22 cellular contexts compared by ENCODE assay signal in genomic region chr7:22208806-22209205, GRCh38.
DNase-seq lines count a peak whose midpoint lies in the region; ATAC-seq, FAIRE-seq and TF ChIP-seq lines count a peak whose summit lies in the region.
"Had no signal": no experiment of that assay in that cellular context is flagged by ENCODE, and none has a peak within 500 bp of the region (broad histone marks: within the 10 kb centered on the region; RNA-seq: fewer than 3 reads in every experiment).

No MANE protein-coding gene starts in this region.

- ATAC-seq in HCT116 (no peak), natural killer cell (no peak)
- ATAC-seq: A549, GM12878, Panc1 had no signal

- intact Hi-C loops in HCT116 (cut with micrococcal nuclease), result no loop called here
- intact Hi-C loops in mammary epithelial cell (cut with micrococcal nuclease), result no loop called here
- intact Hi-C loops in esophagus squamous epithelium (cut with DNase I), result no loop called here
- intact Hi-C loops in natural killer cell (cut with micrococcal nuclease), result no loop called here

- H3K4me3 ChIP-seq in HCT116 (replicated peaks in 1 of 2; ENCODE audit: low read depth in 1 of 2, low read length in 2 of 2) (no peak overlapping the region), mammary epithelial cell (replicated peaks in 1 of 3; ENCODE audit: insufficient read depth in 1 of 3, low read depth in 2 of 3, low read length in 3 of 3) (no peak overlapping the region), esophagus squamous epithelium (no peak overlapping the region), subcutaneous abdominal adipose tissue (ENCODE audit: low read depth in 1 of 5, low read length in 5 of 5) (no peak overlapping the region)
- H3K4me3 ChIP-seq: A549, GM12878, MG63 had no signal

- RAD21 ChIA-PET in HCT116 (lab: Charles Lee; ENCODE audit: low non-redundant PET in 1 of 2, low total read pairs in 2 of 2, uncharacterized antibody in 2 of 2, unreplicated experiment in 2 of 2), result no interaction called here

- 0% methylated on average over 2 of the region's 2 CpGs for WGBS in mammary epithelial cell (ENCODE audit: low coverage, missing lambda C conversion rate)
- WGBS in esophagus squamous epithelium, 2 donors, result 35 to 39% methylated on average over 2 of the region's 2 CpGs

- POLR2A ChIA-PET in HCT116 (lab: Charles Lee), result no interaction called here

- H3K4me1 ChIP-seq in HCT116 (ENCODE audit: control insufficient read depth in 1 of 2, insufficient read depth in 2 of 2, low read length in 2 of 2), result peaks cover 16 to 44% of the 10 kb centered on the region in 2 experiments
- H3K4me1 ChIP-seq in mammary epithelial cell (ENCODE audit: insufficient read depth, low read length), result peaks cover 38% of the 10 kb centered on the region
- H3K4me1 ChIP-seq in esophagus squamous epithelium, result peaks cover 9 to 93% (median 48%) of the 10 kb centered on the region in 3 donors
- H3K4me1 ChIP-seq in subcutaneous abdominal adipose tissue (ENCODE audit: control insufficient read depth in 5 of 5, insufficient read depth in 5 of 5, low read length in 5 of 5), result peaks cover 0 to 58% (median 0%) of the 10 kb centered on the region in 5 donors
- H3K4me1 ChIP-seq: A549 had no signal

- H3K9me2 ChIP-seq in HCT116 (ENCODE audit: insufficient read depth), result no peaks in the 10 kb centered on the region

- TF ChIP-seq POLR2A in HCT116 (IDR thresholded peaks at IDR 0.05; ENCODE audit: borderline replicate concordance, extremely low read depth, insufficient read depth, insufficient read length) (no peak), esophagus squamous epithelium (IDR thresholded peaks at IDR 0.05) (no peak), GM12892 (IDR thresholded peaks at IDR 0.05; ENCODE audit: low read depth, low read length) (no peak)

- H3K4me1 Mint-ChIP-seq in natural killer cell, result no peaks in the 10 kb centered on the region

- H3K36me3 Mint-ChIP-seq in natural killer cell, result no peaks in the 10 kb centered on the region

- FAIRE-seq in GM12892 (lab: Jason Lieb, UNC), result no peak
- FAIRE-seq: A549, GM12878, GM18507 had no signal

- H3K4me2 ChIP-seq in HCT116 (ENCODE audit: low read length), result peak overlapping the region; percentile 49
- peak overlapping the region; percentile 29 for H3K4me2 ChIP-seq in mammary epithelial cell (ENCODE audit: insufficient read depth, low read depth, low read length)
- H3K4me2 ChIP-seq: A549, KMS-11 had no signal

- H3K9me3 ChIP-seq in HCT116 (ENCODE audit: control insufficient read depth in 1 of 2, insufficient read depth in 1 of 2, low read depth in 1 of 2, low read length in 2 of 2) (no peaks in the 10 kb centered on the region), mammary epithelial cell (replicated peaks; ENCODE audit: insufficient read depth, low read length) (no peaks in the 10 kb centered on the region), esophagus squamous epithelium (no peaks in the 10 kb centered on the region), subcutaneous abdominal adipose tissue (ENCODE audit: control insufficient read depth in 5 of 5, low read length in 5 of 5) (no peaks in the 10 kb centered on the region)
- H3K9me3 ChIP-seq: A549, MG63 had no signal

- TF ChIP-seq CTCF in HCT116 (IDR thresholded peaks at IDR 0.05 in 2 of 3, conservative IDR thresholded peaks at IDR 0.05 in 1 of 3; ENCODE audit: borderline replicate concordance in 1 of 3, insufficient read depth in 1 of 3, low read depth in 2 of 3, low read length in 2 of 3) (no peak), mammary epithelial cell (conservative IDR thresholded peaks at IDR 0.05 in 1 of 2, IDR thresholded peaks at IDR 0.05 in 1 of 2; ENCODE audit: extremely low read depth in 1 of 2, insufficient read depth in 1 of 2, low read depth in 1 of 2, low read length in 2 of 2) (no peak), esophagus squamous epithelium (IDR thresholded peaks at IDR 0.05) (no peak), natural killer cell (IDR thresholded peaks at IDR 0.05) (no peak)

- no peak overlapping the region for H3K27ac Mint-ChIP-seq in natural killer cell
- H3K27ac Mint-ChIP-seq: HFFc6 had no signal

- no peak overlapping the region for H3K4me3 Mint-ChIP-seq in natural killer cell
- H3K4me3 Mint-ChIP-seq: HFFc6 had no signal

- H3K9me3 Mint-ChIP-seq in natural killer cell, result no peaks in the 10 kb centered on the region
- H3K9me3 Mint-ChIP-seq: HFFc6 had no signal

- H3K27me3 Mint-ChIP-seq in natural killer cell (ENCODE audit: low read depth in 2 of 2), result peaks cover 11 to 30% of the 10 kb centered on the region in 2 donors

- CTCF ChIA-PET in HCT116 (lab: Charles Lee), result no interaction called here
- CTCF ChIA-PET in mammary epithelial cell (lab: Charles Lee; ENCODE audit: low non-redundant PET), result interaction anchor here (0.7 kb wide), 1 partner anchor 48 kb away, joined by 3 read pairs; no protein-coding TSS in a partner anchor

- H3K27ac ChIP-seq in HCT116 (ENCODE audit: low read depth, low read length) (no peak overlapping the region), mammary epithelial cell (ENCODE audit: insufficient read depth, low read depth, low read length) (peak overlapping the region; percentile 25), esophagus squamous epithelium (peak overlapping the region; percentile 33 to 69 (median 61)), subcutaneous abdominal adipose tissue (ENCODE audit: low read depth, low read length) (peak overlapping the region; percentile 38)
- H3K27ac ChIP-seq: A549, KMS-11 had no signal

- no peaks in the 10 kb centered on the region for H4K20me1 ChIP-seq in HCT116 (ENCODE audit: insufficient read depth)
- no peaks in the 10 kb centered on the region for H4K20me1 ChIP-seq in mammary epithelial cell (ENCODE audit: insufficient read depth, low read length)

- no peaks in the 10 kb centered on the region for H3K27me3 ChIP-seq in HCT116 (ENCODE audit: insufficient read depth, low read length)
- H3K27me3 ChIP-seq in mammary epithelial cell (ENCODE audit: insufficient read depth, low read length), result no peaks in the 10 kb centered on the region
- no peaks in the 10 kb centered on the region for H3K27me3 ChIP-seq in esophagus squamous epithelium
- H3K27me3 ChIP-seq in subcutaneous abdominal adipose tissue (ENCODE audit: control insufficient read depth in 5 of 5, insufficient read depth in 4 of 5, low read length in 5 of 5), result no peaks in the 10 kb centered on the region
- H3K27me3 ChIP-seq: MG63 had no signal

- dilution Hi-C loops in mammary epithelial cell (cut with HindIII; ENCODE audit: low sequenced_read_pairs), result no loop called here

- no peaks in the 10 kb centered on the region for H3K36me3 ChIP-seq in HCT116 (ENCODE audit: control insufficient read depth in 1 of 2, insufficient read depth in 2 of 2, low read length in 2 of 2)
- H3K36me3 ChIP-seq in mammary epithelial cell (ENCODE audit: insufficient read depth, low read length), result no peaks in the 10 kb centered on the region
- H3K36me3 ChIP-seq in esophagus squamous epithelium, result peaks cover 0 to under 1% (median 0%) of the 10 kb centered on the region in 3 donors
- H3K36me3 ChIP-seq in subcutaneous abdominal adipose tissue (ENCODE audit: control insufficient read depth in 5 of 5, insufficient read depth in 5 of 5, low read length in 5 of 5), result no peaks in the 10 kb centered on the region
- H3K36me3 ChIP-seq: MG63 had no signal

- H2AFZ ChIP-seq in HCT116 (ENCODE audit: low read depth, low read length, poor library complexity, severe bottlenecking) (no peak overlapping the region), mammary epithelial cell (ENCODE audit: low read depth, low read length) (no peak overlapping the region)

- no TSS peak for BruUV-seq in HCT116 (replicated peaks; lab: Mats Ljungman, UMichigan)
- no TSS peak for BruUV-seq in mammary epithelial cell (replicated peaks; lab: Mats Ljungman, UMichigan)

- H3K79me2 ChIP-seq in HCT116 (ENCODE audit: insufficient read depth, low read length) (no peaks in the 10 kb centered on the region), mammary epithelial cell (ENCODE audit: insufficient read depth, low read length) (no peaks in the 10 kb centered on the region)

- in situ Hi-C loops in mammary epithelial cell (cut with MboI; ENCODE audit: low sequenced_read_pairs in 2 of 2), result no loop called here

- DNase-seq in HCT116 (ENCODE audit: low read depth, low spot score) (no peak), mammary epithelial cell (peak; percentile 79), esophagus squamous epithelium (lab: John Stamatoyannopoulos, UW) (no peak), natural killer cell (no peak), AG08396 (ENCODE audit: low spot score) (no peak), GM12892 (ENCODE audit: insufficient read length) (no peak)
- DNase-seq: C1 segment of cervical spinal cord, GDM1, GOT3, HFFc6, MG63, NCI-H1092, NCI-H146, NCI-H2227 treated with DMSO at 0.1 percent for 48 hours, NCI-H524, SHP77 treated with DMSO at 0.1 percent for 48 hours had no signal

- no peak for TF ChIP-seq RAD21 in HCT116 (IDR thresholded peaks at IDR 0.05; ENCODE audit: low read depth)

- H3K9ac ChIP-seq in HCT116 (ENCODE audit: low read length) (no peak overlapping the region), mammary epithelial cell (ENCODE audit: insufficient read depth, low read length) (no peak overlapping the region), subcutaneous abdominal adipose tissue (ENCODE audit: low read length in 5 of 5) (no peak overlapping the region)
- H3K9ac ChIP-seq: KMS-11 had no signal

TF ChIP-seq in HCT116, 20 proteins besides CTCF, POLR2A, EP300 and RAD21:
- TF ChIP-seq ZFX (IDR thresholded peaks at IDR 0.05), result no peak
- TF ChIP-seq SP1 (IDR thresholded peaks at IDR 0.05; ENCODE audit: low read depth), result no peak
- no peak for TF ChIP-seq JUND (IDR thresholded peaks at IDR 0.05)
- TF ChIP-seq ZNF274 (IDR thresholded peaks at IDR 0.05; ENCODE audit: low read depth, low read length), result no peak
- TF ChIP-seq SIN3A (IDR thresholded peaks at IDR 0.05; ENCODE audit: low read depth), result no peak
- no peak for TF ChIP-seq FOSL1 (IDR thresholded peaks at IDR 0.05; ENCODE audit: low read depth)
- TF ChIP-seq, protein P1, sequence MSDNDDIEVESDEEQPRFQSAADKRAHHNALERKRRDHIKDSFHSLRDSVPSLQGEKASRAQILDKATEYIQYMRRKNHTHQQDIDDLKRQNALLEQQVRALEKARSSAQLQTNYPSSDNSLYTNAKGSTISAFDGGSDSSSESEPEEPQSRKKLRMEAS (IDR thresholded peaks at IDR 0.05), result no peak
